Comparison of ENCODE assay signal across 1 cellular context in the genomic region with DNA sequence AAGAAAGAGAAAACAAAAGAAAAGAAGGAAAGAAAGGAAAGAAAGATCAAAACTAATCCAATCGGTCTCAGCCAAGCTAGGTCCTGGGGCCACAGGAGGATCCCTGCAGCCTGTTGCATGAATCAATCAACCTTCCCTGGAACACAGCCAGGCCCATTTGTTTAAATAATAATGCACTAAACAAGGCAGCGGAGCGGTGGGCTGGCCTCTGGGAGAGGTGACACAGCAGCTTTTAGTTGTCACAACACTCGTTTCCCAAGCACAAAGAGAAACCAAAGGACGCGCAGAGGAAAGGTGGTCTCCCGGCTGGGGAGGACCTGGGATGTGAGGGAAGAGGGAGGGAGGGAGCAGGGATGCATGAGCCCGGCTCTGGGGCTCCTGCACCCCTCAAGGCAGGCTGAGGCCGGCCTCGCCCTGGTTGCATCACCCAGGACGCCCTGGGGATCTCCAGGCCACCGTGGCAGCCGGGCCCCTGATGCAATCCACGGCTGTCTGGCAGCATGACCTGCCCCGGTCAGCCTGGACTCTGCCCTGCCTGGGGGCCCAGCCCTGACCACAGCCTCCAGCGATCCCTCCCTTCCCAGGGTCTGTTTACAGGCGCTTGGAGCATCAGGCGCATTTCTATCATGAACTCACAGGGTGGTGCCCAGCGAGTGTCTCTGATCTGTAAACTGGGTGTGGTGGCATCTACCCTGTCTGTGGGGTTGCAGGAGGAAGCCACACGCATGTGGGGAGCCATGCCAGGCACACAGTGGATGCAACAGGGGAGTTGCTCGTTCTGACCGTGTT.
A peak's percentile ranks its signal among the peaks of the same experiment; 100 is the strongest.
TF ChIP-seq lines count a peak whose summit lies in the region.

No MANE protein-coding gene starts in this region.

TF ChIP-seq in K562, 482 proteins besides CTCF, POLR2A, EP300 and RAD21 (continued from another document and continues in another):
- TF ChIP-seq, protein P1, sequence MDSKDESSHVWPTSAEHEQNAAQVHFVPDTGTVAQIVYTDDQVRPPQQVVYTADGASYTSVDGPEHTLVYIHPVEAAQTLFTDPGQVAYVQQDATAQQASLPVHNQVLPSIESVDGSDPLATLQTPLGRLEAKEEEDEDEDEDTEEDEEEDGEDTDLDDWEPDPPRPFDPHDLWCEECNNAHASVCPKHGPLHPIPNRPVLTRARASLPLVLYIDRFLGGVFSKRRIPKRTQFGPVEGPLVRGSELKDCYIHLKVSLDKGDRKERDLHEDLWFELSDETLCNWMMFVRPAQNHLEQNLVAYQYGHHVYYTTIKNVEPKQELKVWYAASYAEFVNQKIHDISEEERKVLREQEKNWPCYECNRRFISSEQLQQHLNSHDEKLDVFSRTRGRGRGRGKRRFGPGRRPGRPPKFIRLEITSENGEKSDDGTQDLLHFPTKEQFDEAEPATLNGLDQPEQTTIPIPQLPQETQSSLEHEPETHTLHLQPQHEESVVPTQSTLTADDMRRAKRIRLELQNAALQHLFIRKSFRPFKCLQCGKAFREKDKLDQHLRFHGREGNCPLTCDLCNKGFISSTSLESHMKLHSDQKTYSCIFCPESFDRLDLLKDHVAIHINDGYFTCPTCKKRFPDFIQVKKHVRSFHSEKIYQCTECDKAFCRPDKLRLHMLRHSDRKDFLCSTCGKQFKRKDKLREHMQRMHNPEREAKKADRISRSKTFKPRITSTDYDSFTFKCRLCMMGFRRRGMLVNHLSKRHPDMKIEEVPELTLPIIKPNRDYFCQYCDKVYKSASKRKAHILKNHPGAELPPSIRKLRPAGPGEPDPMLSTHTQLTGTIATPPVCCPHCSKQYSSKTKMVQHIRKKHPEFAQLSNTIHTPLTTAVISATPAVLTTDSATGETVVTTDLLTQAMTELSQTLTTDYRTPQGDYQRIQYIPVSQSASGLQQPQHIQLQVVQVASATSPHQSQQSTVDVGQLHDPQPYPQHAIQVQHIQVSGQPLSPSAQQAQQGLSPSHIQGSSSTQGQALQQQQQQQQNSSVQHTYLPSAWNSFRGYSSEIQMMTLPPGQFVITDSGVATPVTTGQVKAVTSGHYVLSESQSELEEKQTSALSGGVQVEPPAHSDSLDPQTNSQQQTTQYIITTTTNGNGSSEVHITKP (IDR thresholded peaks at IDR 0.05; ENCODE audit: partially characterized antibody) = no peak
- TF ChIP-seq RBM22 (IDR thresholded peaks at IDR 0.05; ENCODE audit: low read depth, low read length, poor library complexity, severe bottlenecking) (peak; percentile 48), MAFG (tag; conservative IDR thresholded peaks at IDR 0.05) (peak; percentile 91), ZNF584 (CRISPR knock-in tag; IDR thresholded peaks at IDR 0.05; ENCODE audit: low read depth) (no peak), ZNF324 (CRISPR knock-in tag; IDR thresholded peaks at IDR 0.05) (no peak), ZNF384 (IDR thresholded peaks at IDR 0.05; ENCODE audit: low read depth, low read length) (no peak), KDM4B (IDR thresholded peaks at IDR 0.05; ENCODE audit: borderline replicate concordance in 2 of 2, low read depth in 1 of 2) (no peak), FOS (IDR thresholded peaks at IDR 0.05; ENCODE audit: extremely low read depth, insufficient read length) (no peak), ZNF77 (CRISPR knock-in tag; IDR thresholded peaks at IDR 0.05) (no peak), FOXK2 (conservative IDR thresholded peaks at IDR 0.05 in 1 of 2, IDR thresholded peaks at IDR 0.05 in 1 of 2; ENCODE audit: low read depth in 2 of 2) (peak; percentile 62 to 69; a peak in 2 of 4 replicates), KLF13 (tag; IDR thresholded peaks at IDR 0.05; ENCODE audit: borderline replicate concordance, low read depth) (peak; percentile 19), ZNF134 (CRISPR knock-in tag; conservative IDR thresholded peaks at IDR 0.05) (no peak), ARID1B (IDR thresholded peaks at IDR 0.05) (peak; percentile 70), POU5F1 (IDR thresholded peaks at IDR 0.05; ENCODE audit: borderline replicate concordance, low read depth, low read length, partially characterized antibody) (no peak), DNMT1 (IDR thresholded peaks at IDR 0.05) (no peak), U2AF1 (optimal IDR thresholded peaks at IDR 0.05; ENCODE audit: low read depth, low read length) (no peak), ZNF282 (CRISPR knock-in tag; IDR thresholded peaks at IDR 0.05) (no peak), DMBX1 (CRISPR knock-in tag; IDR thresholded peaks at IDR 0.05; ENCODE audit: borderline replicate concordance) (peak; percentile 72; the same call in 1 of the 2 replicates), GTF2F1 (IDR thresholded peaks at IDR 0.05; ENCODE audit: low read depth, low read length) (no peak), ZC3H4 (CRISPR knock-in tag; IDR thresholded peaks at IDR 0.05; ENCODE audit: borderline replicate concordance) (no peak), ZNF778 (CRISPR knock-in tag; IDR thresholded peaks at IDR 0.05) (no peak), TOE1 (IDR thresholded peaks at IDR 0.05; ENCODE audit: borderline replicate concordance) (no peak; the same call in 1 of the 2 replicates), TOE1 (CRISPR knock-in tag; IDR thresholded peaks at IDR 0.05; ENCODE audit: borderline replicate concordance, low read depth) (no peak), SNIP1 (IDR thresholded peaks at IDR 0.05; ENCODE audit: low read depth) (no peak)
- TF ChIP-seq, protein P2, sequence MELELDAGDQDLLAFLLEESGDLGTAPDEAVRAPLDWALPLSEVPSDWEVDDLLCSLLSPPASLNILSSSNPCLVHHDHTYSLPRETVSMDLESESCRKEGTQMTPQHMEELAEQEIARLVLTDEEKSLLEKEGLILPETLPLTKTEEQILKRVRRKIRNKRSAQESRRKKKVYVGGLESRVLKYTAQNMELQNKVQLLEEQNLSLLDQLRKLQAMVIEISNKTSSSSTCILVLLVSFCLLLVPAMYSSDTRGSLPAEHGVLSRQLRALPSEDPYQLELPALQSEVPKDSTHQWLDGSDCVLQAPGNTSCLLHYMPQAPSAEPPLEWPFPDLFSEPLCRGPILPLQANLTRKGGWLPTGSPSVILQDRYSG (tag; conservative IDR thresholded peaks at IDR 0.05; ENCODE audit: low read depth) = peak; percentile 87
- TF ChIP-seq, protein P3, sequence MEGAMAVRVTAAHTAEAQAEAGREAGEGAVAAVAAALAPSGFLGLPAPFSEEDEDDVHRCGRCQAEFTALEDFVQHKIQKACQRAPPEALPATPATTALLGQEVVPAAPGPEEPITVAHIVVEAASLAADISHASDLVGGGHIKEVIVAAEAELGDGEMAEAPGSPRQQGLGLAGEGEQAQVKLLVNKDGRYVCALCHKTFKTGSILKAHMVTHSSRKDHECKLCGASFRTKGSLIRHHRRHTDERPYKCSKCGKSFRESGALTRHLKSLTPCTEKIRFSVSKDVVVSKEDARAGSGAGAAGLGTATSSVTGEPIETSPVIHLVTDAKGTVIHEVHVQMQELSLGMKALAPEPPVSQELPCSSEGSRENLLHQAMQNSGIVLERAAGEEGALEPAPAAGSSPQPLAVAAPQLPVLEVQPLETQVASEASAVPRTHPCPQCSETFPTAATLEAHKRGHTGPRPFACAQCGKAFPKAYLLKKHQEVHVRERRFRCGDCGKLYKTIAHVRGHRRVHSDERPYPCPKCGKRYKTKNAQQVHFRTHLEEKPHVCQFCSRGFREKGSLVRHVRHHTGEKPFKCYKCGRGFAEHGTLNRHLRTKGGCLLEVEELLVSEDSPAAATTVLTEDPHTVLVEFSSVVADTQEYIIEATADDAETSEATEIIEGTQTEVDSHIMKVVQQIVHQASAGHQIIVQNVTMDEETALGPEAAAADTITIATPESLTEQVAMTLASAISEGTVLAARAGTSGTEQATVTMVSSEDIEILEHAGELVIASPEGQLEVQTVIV (CRISPR knock-in tag; IDR thresholded peaks at IDR 0.05; ENCODE audit: borderline replicate concordance) = no peak
- TF ChIP-seq, protein P4, sequence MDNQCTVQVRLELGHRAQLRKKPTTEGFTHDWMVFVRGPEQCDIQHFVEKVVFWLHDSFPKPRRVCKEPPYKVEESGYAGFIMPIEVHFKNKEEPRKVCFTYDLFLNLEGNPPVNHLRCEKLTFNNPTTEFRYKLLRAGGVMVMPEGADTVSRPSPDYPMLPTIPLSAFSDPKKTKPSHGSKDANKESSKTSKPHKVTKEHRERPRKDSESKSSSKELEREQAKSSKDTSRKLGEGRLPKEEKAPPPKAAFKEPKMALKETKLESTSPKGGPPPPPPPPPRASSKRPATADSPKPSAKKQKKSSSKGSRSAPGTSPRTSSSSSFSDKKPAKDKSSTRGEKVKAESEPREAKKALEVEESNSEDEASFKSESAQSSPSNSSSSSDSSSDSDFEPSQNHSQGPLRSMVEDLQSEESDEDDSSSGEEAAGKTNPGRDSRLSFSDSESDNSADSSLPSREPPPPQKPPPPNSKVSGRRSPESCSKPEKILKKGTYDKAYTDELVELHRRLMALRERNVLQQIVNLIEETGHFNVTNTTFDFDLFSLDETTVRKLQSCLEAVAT (IDR thresholded peaks at IDR 0.05) = peak in 1 of 2 experiments; percentile 55; a peak in 1 of 4 replicates
- TF ChIP-seq, protein P5, sequence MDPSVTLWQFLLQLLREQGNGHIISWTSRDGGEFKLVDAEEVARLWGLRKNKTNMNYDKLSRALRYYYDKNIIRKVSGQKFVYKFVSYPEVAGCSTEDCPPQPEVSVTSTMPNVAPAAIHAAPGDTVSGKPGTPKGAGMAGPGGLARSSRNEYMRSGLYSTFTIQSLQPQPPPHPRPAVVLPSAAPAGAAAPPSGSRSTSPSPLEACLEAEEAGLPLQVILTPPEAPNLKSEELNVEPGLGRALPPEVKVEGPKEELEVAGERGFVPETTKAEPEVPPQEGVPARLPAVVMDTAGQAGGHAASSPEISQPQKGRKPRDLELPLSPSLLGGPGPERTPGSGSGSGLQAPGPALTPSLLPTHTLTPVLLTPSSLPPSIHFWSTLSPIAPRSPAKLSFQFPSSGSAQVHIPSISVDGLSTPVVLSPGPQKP (CRISPR knock-in tag; IDR thresholded peaks at IDR 0.05) = no peak
- TF ChIP-seq, protein P6, sequence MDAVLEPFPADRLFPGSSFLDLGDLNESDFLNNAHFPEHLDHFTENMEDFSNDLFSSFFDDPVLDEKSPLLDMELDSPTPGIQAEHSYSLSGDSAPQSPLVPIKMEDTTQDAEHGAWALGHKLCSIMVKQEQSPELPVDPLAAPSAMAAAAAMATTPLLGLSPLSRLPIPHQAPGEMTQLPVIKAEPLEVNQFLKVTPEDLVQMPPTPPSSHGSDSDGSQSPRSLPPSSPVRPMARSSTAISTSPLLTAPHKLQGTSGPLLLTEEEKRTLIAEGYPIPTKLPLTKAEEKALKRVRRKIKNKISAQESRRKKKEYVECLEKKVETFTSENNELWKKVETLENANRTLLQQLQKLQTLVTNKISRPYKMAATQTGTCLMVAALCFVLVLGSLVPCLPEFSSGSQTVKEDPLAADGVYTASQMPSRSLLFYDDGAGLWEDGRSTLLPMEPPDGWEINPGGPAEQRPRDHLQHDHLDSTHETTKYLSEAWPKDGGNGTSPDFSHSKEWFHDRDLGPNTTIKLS (IDR thresholded peaks at IDR 0.05; ENCODE audit: borderline replicate concordance, low read depth) = peak; percentile 99
- TF ChIP-seq, protein P7, sequence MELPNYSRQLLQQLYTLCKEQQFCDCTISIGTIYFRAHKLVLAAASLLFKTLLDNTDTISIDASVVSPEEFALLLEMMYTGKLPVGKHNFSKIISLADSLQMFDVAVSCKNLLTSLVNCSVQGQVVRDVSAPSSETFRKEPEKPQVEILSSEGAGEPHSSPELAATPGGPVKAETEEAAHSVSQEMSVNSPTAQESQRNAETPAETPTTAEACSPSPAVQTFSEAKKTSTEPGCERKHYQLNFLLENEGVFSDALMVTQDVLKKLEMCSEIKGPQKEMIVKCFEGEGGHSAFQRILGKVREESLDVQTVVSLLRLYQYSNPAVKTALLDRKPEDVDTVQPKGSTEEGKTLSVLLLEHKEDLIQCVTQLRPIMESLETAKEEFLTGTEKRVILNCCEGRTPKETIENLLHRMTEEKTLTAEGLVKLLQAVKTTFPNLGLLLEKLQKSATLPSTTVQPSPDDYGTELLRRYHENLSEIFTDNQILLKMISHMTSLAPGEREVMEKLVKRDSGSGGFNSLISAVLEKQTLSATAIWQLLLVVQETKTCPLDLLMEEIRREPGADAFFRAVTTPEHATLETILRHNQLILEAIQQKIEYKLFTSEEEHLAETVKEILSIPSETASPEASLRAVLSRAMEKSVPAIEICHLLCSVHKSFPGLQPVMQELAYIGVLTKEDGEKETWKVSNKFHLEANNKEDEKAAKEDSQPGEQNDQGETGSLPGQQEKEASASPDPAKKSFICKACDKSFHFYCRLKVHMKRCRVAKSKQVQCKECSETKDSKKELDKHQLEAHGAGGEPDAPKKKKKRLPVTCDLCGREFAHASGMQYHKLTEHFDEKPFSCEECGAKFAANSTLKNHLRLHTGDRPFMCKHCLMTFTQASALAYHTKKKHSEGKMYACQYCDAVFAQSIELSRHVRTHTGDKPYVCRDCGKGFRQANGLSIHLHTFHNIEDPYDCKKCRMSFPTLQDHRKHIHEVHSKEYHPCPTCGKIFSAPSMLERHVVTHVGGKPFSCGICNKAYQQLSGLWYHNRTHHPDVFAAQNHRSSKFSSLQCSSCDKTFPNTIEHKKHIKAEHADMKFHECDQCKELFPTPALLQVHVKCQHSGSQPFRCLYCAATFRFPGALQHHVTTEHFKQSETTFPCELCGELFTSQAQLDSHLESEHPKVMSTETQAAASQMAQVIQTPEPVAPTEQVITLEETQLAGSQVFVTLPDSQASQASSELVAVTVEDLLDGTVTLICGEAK (IDR thresholded peaks at IDR 0.05) = no peak
- TF ChIP-seq, protein P7 (CRISPR knock-in tag; IDR thresholded peaks at IDR 0.05) = no peak
